ENCODE assay signal across 1 cellular context in genomic region chr10:6195891-6196290, GRCh38.
TF ChIP-seq lines count a peak whose summit lies in the region.

No MANE protein-coding gene starts in this region.

TF ChIP-seq in IMR-90, 13 proteins besides CTCF, POLR2A, EP300 and RAD21:
- TF ChIP-seq FOS (IDR thresholded peaks at IDR 0.05; ENCODE audit: low read depth, low read length) (no peak), USF2 (IDR thresholded peaks at IDR 0.05; ENCODE audit: low read depth, low read length) (no peak), NFE2L2 (IDR thresholded peaks at IDR 0.05; ENCODE audit: low read depth, low read length) (no peak), RFX5 (IDR thresholded peaks at IDR 0.05; ENCODE audit: low read depth, low read length) (no peak), CEBPB (IDR thresholded peaks at IDR 0.05; ENCODE audit: low read depth, low read length) (no peak), MXI1 (IDR thresholded peaks at IDR 0.05; ENCODE audit: borderline replicate concordance, low read depth, low read length) (no peak), CHD1 (IDR thresholded peaks at IDR 0.05; ENCODE audit: low read depth, low read length) (no peak), MAZ (IDR thresholded peaks at IDR 0.05; ENCODE audit: borderline replicate concordance, low read depth, low read length) (no peak), MAFK (IDR thresholded peaks at IDR 0.05; ENCODE audit: low read depth, low read length) (no peak), ELK1 (IDR thresholded peaks at IDR 0.05; ENCODE audit: borderline replicate concordance, low read depth, low read length) (no peak), RCOR1 (IDR thresholded peaks at IDR 0.05; ENCODE audit: insufficient replicate concordance, low read length) (no peak), BHLHE40 (IDR thresholded peaks at IDR 0.05; ENCODE audit: low read depth, low read length) (no peak), SMC3 (IDR thresholded peaks at IDR 0.05; ENCODE audit: low read depth, low read length) (no peak)
